In the genomic region with DNA sequence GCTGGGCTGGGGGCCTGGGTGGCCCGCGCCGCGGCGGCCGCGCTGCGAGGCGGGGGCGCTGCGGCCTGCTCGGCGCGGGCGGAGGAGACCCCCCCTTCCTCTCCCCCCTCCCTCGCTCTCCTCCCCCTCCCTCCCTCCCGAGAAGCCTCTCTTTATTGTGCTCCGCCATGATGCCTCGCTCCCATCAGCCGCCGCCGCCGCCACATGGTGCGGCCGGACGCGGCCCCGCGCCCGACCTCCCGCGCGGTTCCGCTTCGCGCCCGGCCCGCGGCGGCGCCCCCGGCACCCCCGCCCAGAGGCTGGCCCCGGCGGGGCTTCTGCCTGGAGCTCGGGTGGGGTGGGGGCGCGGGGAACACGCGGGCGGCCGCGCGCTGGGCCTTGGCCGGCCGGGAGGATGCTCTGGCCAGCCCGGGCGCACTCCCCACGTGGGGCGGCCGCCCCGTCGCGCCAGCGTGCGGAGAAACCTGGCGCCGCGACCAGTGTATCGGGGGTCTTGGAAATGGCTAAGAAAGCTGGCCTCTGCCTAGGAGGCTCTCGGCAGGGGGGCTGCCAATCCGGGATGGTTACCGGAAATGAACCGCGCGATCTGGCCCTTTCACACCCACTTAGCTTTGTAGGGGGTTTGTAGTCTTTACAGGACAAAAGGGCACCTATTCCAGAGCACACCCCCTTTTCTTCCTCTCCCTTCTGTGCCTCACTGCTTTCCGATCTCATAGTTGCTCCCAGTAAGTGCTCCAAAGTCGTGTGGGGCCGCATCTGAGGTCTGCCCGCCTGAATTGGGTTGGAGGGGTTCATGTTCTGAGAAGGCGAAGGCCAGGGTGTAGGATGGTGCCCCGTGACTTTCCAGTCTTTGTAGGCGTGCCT, we compare ENCODE assay signal across 1 cellular context.
TF ChIP-seq lines count a peak whose summit lies in the region.

No MANE protein-coding gene starts in this region.

TF ChIP-seq in K562, 482 proteins besides CTCF, POLR2A, EP300 and RAD21 (continues in another document):
- no peak for TF ChIP-seq KAT7 (CRISPR knock-in tag; IDR thresholded peaks at IDR 0.05; ENCODE audit: borderline replicate concordance)
- TF ChIP-seq, protein P1, sequence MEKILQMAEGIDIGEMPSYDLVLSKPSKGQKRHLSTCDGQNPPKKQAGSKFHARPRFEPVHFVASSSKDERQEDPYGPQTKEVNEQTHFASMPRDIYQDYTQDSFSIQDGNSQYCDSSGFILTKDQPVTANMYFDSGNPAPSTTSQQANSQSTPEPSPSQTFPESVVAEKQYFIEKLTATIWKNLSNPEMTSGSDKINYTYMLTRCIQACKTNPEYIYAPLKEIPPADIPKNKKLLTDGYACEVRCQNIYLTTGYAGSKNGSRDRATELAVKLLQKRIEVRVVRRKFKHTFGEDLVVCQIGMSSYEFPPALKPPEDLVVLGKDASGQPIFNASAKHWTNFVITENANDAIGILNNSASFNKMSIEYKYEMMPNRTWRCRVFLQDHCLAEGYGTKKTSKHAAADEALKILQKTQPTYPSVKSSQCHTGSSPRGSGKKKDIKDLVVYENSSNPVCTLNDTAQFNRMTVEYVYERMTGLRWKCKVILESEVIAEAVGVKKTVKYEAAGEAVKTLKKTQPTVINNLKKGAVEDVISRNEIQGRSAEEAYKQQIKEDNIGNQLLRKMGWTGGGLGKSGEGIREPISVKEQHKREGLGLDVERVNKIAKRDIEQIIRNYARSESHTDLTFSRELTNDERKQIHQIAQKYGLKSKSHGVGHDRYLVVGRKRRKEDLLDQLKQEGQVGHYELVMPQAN (IDR thresholded peaks at IDR 0.05; ENCODE audit: borderline replicate concordance): peak; percentile 92
- TF ChIP-seq TEAD1 (CRISPR knock-in tag; IDR thresholded peaks at IDR 0.05): peak in 1 of 2 experiments; percentile 45; a peak in 1 of 4 replicates
- peak; percentile 40 for TF ChIP-seq CXXC5 (CRISPR knock-in tag; IDR thresholded peaks at IDR 0.05)
- TF ChIP-seq YY1 (IDR thresholded peaks at IDR 0.05; ENCODE audit: borderline replicate concordance in 1 of 3, control insufficient read depth in 1 of 3, extremely low read depth in 1 of 3, insufficient read depth in 3 of 3, insufficient read length in 1 of 3, insufficient replicate concordance in 2 of 3, low read depth in 1 of 3, low read length in 2 of 3): peak in 2 of 3 experiments; percentile 27 to 75
- TF ChIP-seq, protein P2, sequence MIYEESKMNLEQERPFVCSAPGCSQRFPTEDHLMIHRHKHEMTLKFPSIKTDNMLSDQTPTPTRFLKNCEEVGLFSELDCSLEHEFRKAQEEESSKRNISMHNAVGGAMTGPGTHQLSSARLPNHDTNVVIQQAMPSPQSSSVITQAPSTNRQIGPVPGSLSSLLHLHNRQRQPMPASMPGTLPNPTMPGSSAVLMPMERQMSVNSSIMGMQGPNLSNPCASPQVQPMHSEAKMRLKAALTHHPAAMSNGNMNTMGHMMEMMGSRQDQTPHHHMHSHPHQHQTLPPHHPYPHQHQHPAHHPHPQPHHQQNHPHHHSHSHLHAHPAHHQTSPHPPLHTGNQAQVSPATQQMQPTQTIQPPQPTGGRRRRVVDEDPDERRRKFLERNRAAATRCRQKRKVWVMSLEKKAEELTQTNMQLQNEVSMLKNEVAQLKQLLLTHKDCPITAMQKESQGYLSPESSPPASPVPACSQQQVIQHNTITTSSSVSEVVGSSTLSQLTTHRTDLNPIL (CRISPR knock-in tag; IDR thresholded peaks at IDR 0.05): no peak
- no peak for TF ChIP-seq STAT5B (CRISPR knock-in tag; IDR thresholded peaks at IDR 0.05)
- no peak for TF ChIP-seq KLF1 (tag; IDR thresholded peaks at IDR 0.05)
- TF ChIP-seq CC2D1A (IDR thresholded peaks at IDR 0.05): 0 out of 2 replicates have a peak, but pooled peaks have one; percentile 21
- TF ChIP-seq ZNF511 (CRISPR knock-in tag; IDR thresholded peaks at IDR 0.05): peak; percentile 82
- TF ChIP-seq, protein P3, sequence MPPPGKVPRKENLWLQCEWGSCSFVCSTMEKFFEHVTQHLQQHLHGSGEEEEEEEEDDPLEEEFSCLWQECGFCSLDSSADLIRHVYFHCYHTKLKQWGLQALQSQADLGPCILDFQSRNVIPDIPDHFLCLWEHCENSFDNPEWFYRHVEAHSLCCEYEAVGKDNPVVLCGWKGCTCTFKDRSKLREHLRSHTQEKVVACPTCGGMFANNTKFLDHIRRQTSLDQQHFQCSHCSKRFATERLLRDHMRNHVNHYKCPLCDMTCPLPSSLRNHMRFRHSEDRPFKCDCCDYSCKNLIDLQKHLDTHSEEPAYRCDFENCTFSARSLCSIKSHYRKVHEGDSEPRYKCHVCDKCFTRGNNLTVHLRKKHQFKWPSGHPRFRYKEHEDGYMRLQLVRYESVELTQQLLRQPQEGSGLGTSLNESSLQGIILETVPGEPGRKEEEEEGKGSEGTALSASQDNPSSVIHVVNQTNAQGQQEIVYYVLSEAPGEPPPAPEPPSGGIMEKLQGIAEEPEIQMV (tag; conservative IDR thresholded peaks at IDR 0.05; ENCODE audit: low read depth): no peak
- peak; percentile 25 for TF ChIP-seq RBM22 (IDR thresholded peaks at IDR 0.05; ENCODE audit: low read depth, low read length, poor library complexity, severe bottlenecking)
- no peak for TF ChIP-seq ZEB2 (IDR thresholded peaks at IDR 0.05)
- TF ChIP-seq MXD1 (CRISPR knock-in tag; IDR thresholded peaks at IDR 0.05; ENCODE audit: borderline replicate concordance, poor library complexity, severe bottlenecking): peak; percentile 85
- peak; percentile 57; the same call in 1 of the 2 replicates for TF ChIP-seq ZNF311 (CRISPR knock-in tag; IDR thresholded peaks at IDR 0.05)
- TF ChIP-seq HNRNPLL (IDR thresholded peaks at IDR 0.05; ENCODE audit: low read depth, low read length, poor library complexity, severe bottlenecking): no peak
- no peak for TF ChIP-seq KLF10 (CRISPR knock-in tag; IDR thresholded peaks at IDR 0.05)
- no peak for TF ChIP-seq SP1 (CRISPR knock-in tag; IDR thresholded peaks at IDR 0.05)
- TF ChIP-seq, protein P4, sequence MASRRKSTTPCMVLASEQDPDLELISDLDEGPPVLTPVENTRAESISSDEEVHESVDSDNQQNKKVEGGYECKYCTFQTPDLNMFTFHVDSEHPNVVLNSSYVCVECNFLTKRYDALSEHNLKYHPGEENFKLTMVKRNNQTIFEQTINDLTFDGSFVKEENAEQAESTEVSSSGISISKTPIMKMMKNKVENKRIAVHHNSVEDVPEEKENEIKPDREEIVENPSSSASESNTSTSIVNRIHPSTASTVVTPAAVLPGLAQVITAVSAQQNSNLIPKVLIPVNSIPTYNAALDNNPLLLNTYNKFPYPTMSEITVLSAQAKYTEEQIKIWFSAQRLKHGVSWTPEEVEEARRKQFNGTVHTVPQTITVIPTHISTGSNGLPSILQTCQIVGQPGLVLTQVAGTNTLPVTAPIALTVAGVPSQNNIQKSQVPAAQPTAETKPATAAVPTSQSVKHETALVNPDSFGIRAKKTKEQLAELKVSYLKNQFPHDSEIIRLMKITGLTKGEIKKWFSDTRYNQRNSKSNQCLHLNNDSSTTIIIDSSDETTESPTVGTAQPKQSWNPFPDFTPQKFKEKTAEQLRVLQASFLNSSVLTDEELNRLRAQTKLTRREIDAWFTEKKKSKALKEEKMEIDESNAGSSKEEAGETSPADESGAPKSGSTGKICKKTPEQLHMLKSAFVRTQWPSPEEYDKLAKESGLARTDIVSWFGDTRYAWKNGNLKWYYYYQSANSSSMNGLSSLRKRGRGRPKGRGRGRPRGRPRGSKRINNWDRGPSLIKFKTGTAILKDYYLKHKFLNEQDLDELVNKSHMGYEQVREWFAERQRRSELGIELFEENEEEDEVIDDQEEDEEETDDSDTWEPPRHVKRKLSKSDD (conservative IDR thresholded peaks at IDR 0.05; ENCODE audit: low read length): no peak
- TF ChIP-seq HMGN3 (IDR thresholded peaks at IDR 0.05; ENCODE audit: borderline replicate concordance, extremely low read depth, insufficient read length, low read depth, low read length): no peak
- TF ChIP-seq CCNT2 (IDR thresholded peaks at IDR 0.05; ENCODE audit: borderline replicate concordance, extremely low read depth, insufficient read length, low read depth, low read length): peak; percentile 55
- TF ChIP-seq, protein P5, sequence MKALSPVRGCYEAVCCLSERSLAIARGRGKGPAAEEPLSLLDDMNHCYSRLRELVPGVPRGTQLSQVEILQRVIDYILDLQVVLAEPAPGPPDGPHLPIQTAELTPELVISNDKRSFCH (CRISPR knock-in tag; IDR thresholded peaks at IDR 0.05): no peak
- TF ChIP-seq, protein P5 (tag; IDR thresholded peaks at IDR 0.05): no peak
- TF ChIP-seq ZNF444 (CRISPR knock-in tag; IDR thresholded peaks at IDR 0.05): no peak
- TF ChIP-seq PURB (CRISPR knock-in tag; IDR thresholded peaks at IDR 0.05; ENCODE audit: low read depth): no peak
- 0 out of 2 replicates have a peak, but pooled peaks have one; percentile 15 for TF ChIP-seq BCOR (IDR thresholded peaks at IDR 0.05)
- peak; percentile 84 for TF ChIP-seq RBFOX2 (IDR thresholded peaks at IDR 0.05; ENCODE audit: low read depth, low read length)
- peak; percentile 86; the same call in 1 of the 2 replicates for TF ChIP-seq ETS1 (conservative IDR thresholded peaks at IDR 0.05; ENCODE audit: control insufficient read depth, low read depth, low read length)
- peak; percentile 52; the same call in 1 of the 2 replicates for TF ChIP-seq E2F1 (CRISPR knock-in tag; IDR thresholded peaks at IDR 0.05)
- no peak for TF ChIP-seq ZNF696 (CRISPR knock-in tag; conservative IDR thresholded peaks at IDR 0.05)
- no peak for TF ChIP-seq NELFE (IDR thresholded peaks at IDR 0.05; ENCODE audit: insufficient read depth, insufficient read length)
- TF ChIP-seq PCBP1 (IDR thresholded peaks at IDR 0.05; ENCODE audit: low read depth, low read length, poor library complexity, severe bottlenecking): peak; percentile 30
- TF ChIP-seq ELK1 (CRISPR knock-in tag; IDR thresholded peaks at IDR 0.05): no peak
- no peak for TF ChIP-seq NEUROD1 (IDR thresholded peaks at IDR 0.05; ENCODE audit: borderline replicate concordance, low read depth, low read length, partially characterized antibody)
- peak; percentile 23; the same call in 1 of the 2 replicates for TF ChIP-seq PHF8 (IDR thresholded peaks at IDR 0.05; ENCODE audit: borderline replicate concordance, low read length)
- no peak for TF ChIP-seq ZKSCAN8 (CRISPR knock-in tag; IDR thresholded peaks at IDR 0.05)
- peak; percentile 50; the same call in 1 of the 2 replicates for TF ChIP-seq SUPT5H (IDR thresholded peaks at IDR 0.05)
- no peak for TF ChIP-seq BRF1 (IDR thresholded peaks at IDR 0.05; ENCODE audit: borderline replicate concordance, extremely low read depth, insufficient read length)
- no peak for TF ChIP-seq FOXK2 (conservative IDR thresholded peaks at IDR 0.05 in 1 of 2, IDR thresholded peaks at IDR 0.05 in 1 of 2; ENCODE audit: low read depth in 2 of 2)
- no peak for TF ChIP-seq ZNF436 (CRISPR knock-in tag; IDR thresholded peaks at IDR 0.05)
- no peak for TF ChIP-seq TFE3 (CRISPR knock-in tag; IDR thresholded peaks at IDR 0.05)
